1 cellular context compared by ENCODE assay signal in genomic region chr10:86538547-86538946, GRCh38.
TF ChIP-seq lines count a peak whose summit lies in the region.

No MANE protein-coding gene starts in this region.

TF ChIP-seq in HepG2, 621 proteins besides CTCF, POLR2A, EP300 and RAD21 (continued from another document):
- TF ChIP-seq, protein P1, sequence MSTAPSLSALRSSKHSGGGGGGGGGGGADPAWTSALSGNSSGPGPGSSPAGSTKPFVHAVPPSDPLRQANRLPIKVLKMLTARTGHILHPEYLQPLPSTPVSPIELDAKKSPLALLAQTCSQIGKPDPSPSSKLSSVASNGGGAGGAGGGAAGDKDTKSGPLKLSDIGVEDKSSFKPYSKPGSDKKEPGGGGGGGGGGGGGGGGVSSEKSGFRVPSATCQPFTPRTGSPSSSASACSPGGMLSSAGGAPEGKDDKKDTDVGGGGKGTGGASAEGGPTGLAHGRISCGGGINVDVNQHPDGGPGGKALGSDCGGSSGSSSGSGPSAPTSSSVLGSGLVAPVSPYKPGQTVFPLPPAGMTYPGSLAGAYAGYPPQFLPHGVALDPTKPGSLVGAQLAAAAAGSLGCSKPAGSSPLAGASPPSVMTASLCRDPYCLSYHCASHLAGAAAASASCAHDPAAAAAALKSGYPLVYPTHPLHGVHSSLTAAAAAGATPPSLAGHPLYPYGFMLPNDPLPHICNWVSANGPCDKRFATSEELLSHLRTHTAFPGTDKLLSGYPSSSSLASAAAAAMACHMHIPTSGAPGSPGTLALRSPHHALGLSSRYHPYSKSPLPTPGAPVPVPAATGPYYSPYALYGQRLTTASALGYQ (CRISPR knock-in tag; IDR thresholded peaks at IDR 0.05): no peak
- TF ChIP-seq NR2F1 (CRISPR knock-in tag; IDR thresholded peaks at IDR 0.05) (no peak), MAFK (conservative IDR thresholded peaks at IDR 0.05 in 1 of 2, IDR thresholded peaks at IDR 0.05 in 1 of 2; ENCODE audit: low read length in 2 of 2) (peak in 1 of 2 experiments; percentile 51; a peak in 2 of 4 replicates), MAFF (IDR thresholded peaks at IDR 0.05; ENCODE audit: low read depth, low read length) (peak; percentile 39; the same call in 1 of the 2 replicates), ZNF292 (CRISPR knock-in tag; IDR thresholded peaks at IDR 0.05; ENCODE audit: borderline replicate concordance, low read depth) (no peak), ZSCAN12 (CRISPR knock-in tag; IDR thresholded peaks at IDR 0.05) (no peak), SMARCC2 (IDR thresholded peaks at IDR 0.05) (no peak), NFYC (CRISPR knock-in tag; IDR thresholded peaks at IDR 0.05) (peak; percentile 38), BRD4 (CRISPR knock-in tag; IDR thresholded peaks at IDR 0.05) (no peak), NFE2L1 (CRISPR knock-in tag; IDR thresholded peaks at IDR 0.05; ENCODE audit: borderline replicate concordance) (no peak)
- TF ChIP-seq, protein P2, sequence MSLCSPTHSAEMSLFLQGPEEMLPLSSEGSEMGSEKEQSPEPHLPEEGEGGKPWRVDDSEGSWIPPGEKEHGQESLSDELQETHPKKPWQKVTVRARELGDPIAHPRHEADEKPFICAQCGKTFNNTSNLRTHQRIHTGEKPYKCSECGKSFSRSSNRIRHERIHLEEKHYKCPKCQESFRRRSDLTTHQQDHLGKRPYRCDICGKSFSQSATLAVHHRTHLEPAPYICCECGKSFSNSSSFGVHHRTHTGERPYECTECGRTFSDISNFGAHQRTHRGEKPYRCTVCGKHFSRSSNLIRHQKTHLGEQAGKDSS (CRISPR knock-in tag; IDR thresholded peaks at IDR 0.05; ENCODE audit: borderline replicate concordance, low read depth): no peak
- TF ChIP-seq, protein P3, sequence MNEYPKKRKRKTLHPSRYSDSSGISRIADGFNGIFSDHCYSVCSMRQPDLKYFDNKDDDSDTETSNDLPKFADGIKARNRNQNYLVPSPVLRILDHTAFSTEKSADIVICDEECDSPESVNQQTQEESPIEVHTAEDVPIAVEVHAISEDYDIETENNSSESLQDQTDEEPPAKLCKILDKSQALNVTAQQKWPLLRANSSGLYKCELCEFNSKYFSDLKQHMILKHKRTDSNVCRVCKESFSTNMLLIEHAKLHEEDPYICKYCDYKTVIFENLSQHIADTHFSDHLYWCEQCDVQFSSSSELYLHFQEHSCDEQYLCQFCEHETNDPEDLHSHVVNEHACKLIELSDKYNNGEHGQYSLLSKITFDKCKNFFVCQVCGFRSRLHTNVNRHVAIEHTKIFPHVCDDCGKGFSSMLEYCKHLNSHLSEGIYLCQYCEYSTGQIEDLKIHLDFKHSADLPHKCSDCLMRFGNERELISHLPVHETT (CRISPR knock-in tag; conservative IDR thresholded peaks at IDR 0.05): no peak
- TF ChIP-seq, protein P4, sequence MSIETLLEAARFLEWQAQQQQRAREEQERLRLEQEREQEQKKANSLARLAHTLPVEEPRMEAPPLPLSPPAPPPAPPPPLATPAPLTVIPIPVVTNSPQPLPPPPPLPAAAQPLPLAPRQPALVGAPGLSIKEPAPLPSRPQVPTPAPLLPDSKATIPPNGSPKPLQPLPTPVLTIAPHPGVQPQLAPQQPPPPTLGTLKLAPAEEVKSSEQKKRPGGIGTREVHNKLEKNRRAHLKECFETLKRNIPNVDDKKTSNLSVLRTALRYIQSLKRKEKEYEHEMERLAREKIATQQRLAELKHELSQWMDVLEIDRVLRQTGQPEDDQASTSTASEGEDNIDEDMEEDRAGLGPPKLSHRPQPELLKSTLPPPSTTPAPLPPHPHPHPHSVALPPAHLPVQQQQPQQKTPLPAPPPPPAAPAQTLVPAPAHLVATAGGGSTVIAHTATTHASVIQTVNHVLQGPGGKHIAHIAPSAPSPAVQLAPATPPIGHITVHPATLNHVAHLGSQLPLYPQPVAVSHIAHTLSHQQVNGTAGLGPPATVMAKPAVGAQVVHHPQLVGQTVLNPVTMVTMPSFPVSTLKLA (IDR thresholded peaks at IDR 0.05): peak; percentile 28; the same call in 1 of the 2 replicates
